In genomic region chr9:105362470-105362869, GRCh38 we compare ENCODE assay signal across 27 cellular contexts.
"Had no signal": no experiment of that assay in that cellular context is flagged by ENCODE, and none has a peak within 500 bp of the region (broad histone marks: within the 10 kb centered on the region; RNA-seq: fewer than 3 reads in every experiment).

No MANE protein-coding gene starts in this region.

- H3K27me3 Mint-ChIP-seq: naive B cell; stimulated activated naive B cell treated with anti-CD40 and anti-IgM and Interleukin-4, amounts not matched to agents 10 μg/mL and 1 μg/mL and 100 μg/mL, for 72 hours had no signal

- H3K4me2 ChIP-seq: smooth muscle cell had no signal

- H3K27ac ChIP-seq: left lung, lower lobe of right lung, pancreas, prostate gland, stomach, testis, thyroid gland, upper lobe of left lung, vagina had no signal

- DNase-seq: hippocampal formation; left colon; lower lobe of right lung; mammary epithelial cell; mesendoderm; naive B cell; natural killer cell; pancreas; posterior cingulate gyrus; retina; right cardiac atrium; stimulated activated CD4-positive, alpha-beta T cell treated with anti-CD3 and anti-CD28 coated beads, Interleukin-1b, Interleukin-23, amount 100 ng/mL, for 48 hours; stimulated activated CD4-positive, alpha-beta T cell treated with anti-CD3 and anti-CD28 coated beads, Interleukin-2, amount 100 ng/mL, for 48 hours; stimulated activated CD4-positive, alpha-beta T cell treated with anti-CD3 and anti-CD28 coated beads, Interleukin-4, amount 100 ng/mL, for 4 hours; stimulated activated naive B cell treated with anti-CD40 and anti-IgM and Interleukin-4, amounts not matched to agents 10 μg/mL and 1 μg/mL and 100 μg/mL, for 72 hours; stimulated activated naive CD8-positive, alpha-beta T cell treated with anti-CD3 and anti-CD28 coated beads, Interleukin-15, Interleukin-2, amounts not matched to agents 100 U/mL and 50 U/mL, for 24 hours; stomach; testis; thyroid gland; transverse colon had no signal

- ATAC-seq: left colon; left lung; lower lobe of right lung; natural killer cell; pancreas; right cardiac atrium; stimulated activated naive B cell treated with anti-CD40 and anti-IgM and Interleukin-4, amounts not matched to agents 10 μg/mL and 1 μg/mL and 100 μg/mL, for 72 hours; stimulated activated naive CD8-positive, alpha-beta T cell treated with anti-CD3 and anti-CD28 coated beads, Interleukin-15, Interleukin-2, amounts not matched to agents 100 U/mL and 50 U/mL, for 24 hours had no signal

- H3K9me3 ChIP-seq: left lung, lower lobe of right lung, pancreas, prostate gland, stomach, testis, thyroid gland, transverse colon, upper lobe of left lung, vagina had no signal

- H3K4me3 ChIP-seq: left lung, lower lobe of right lung, pancreas, prostate gland, smooth muscle cell, stomach, testis, thyroid gland, transverse colon, upper lobe of left lung, vagina had no signal

- H3K36me3 ChIP-seq: prostate gland had no signal

- FAIRE-seq: kidney, pancreas had no signal

- H3K27me3 ChIP-seq: left lung, pancreas, stomach, testis, thyroid gland, transverse colon, upper lobe of left lung, vagina had no signal

- H3K27ac Mint-ChIP-seq: mesothelial cell of epicardium; naive B cell; natural killer cell; stimulated activated naive B cell treated with anti-CD40 and anti-IgM and Interleukin-4, amounts not matched to agents 10 μg/mL and 1 μg/mL and 100 μg/mL, for 72 hours had no signal

- H3K36me3 Mint-ChIP-seq: natural killer cell had no signal

- H3K4me1 ChIP-seq: left lung, lower lobe of right lung, pancreas, prostate gland, stomach, testis, thyroid gland, upper lobe of left lung, vagina had no signal

- H3K9me3 Mint-ChIP-seq: mesothelial cell of epicardium; naive B cell; natural killer cell; stimulated activated naive B cell treated with anti-CD40 and anti-IgM and Interleukin-4, amounts not matched to agents 10 μg/mL and 1 μg/mL and 100 μg/mL, for 72 hours had no signal

- H3K4me3 Mint-ChIP-seq: mesothelial cell of epicardium; naive B cell; natural killer cell; stimulated activated naive B cell treated with anti-CD40 and anti-IgM and Interleukin-4, amounts not matched to agents 10 μg/mL and 1 μg/mL and 100 μg/mL, for 72 hours had no signal
